In the genomic region with DNA sequence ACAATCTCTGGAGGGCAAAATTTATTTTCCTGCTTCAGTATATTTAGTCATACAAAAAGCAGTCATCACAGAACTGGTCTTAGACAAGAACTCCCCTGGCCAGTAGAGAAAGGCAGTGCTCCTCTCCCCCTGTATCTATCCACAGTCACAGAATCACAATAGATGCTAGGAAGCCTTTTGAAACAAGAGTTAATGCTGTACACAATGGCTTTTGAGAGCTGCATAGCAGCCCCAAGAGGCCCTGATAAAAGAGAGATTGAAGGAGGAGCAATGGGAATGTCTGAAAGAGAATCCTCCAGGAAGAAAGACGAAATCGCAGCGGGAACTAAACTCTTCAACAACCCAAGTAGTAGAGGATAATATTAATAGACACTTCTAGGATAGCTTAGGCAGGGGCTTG, we compare ENCODE assay signal across 24 cellular contexts.
"Had no signal": no experiment of that assay in that cellular context is flagged by ENCODE, and none has a peak within 500 bp of the region (broad histone marks: within the 10 kb centered on the region; RNA-seq: fewer than 3 reads in every experiment).

No MANE protein-coding gene starts in this region.

- DNase-seq: activated CD4-positive, alpha-beta T cell treated with anti-CD3 and anti-CD28 coated beads, Interleukin-2, amount 50 U/mL, for 1 hour; activated CD8-positive, alpha-beta T cell treated with anti-CD3 and anti-CD28 coated beads for 36 hours; activated gamma-delta T cell treated with Interleukin-2 at 50 U/mL for 16 hours; activated naive CD4-positive, alpha-beta T cell treated with anti-CD3 and anti-CD28 coated beads, Interleukin-2, amount 50 U/mL, for 16 hours; activated T-cell treated with anti-CD3 and anti-CD28 coated beads, Interleukin-2, amount 50 U/mL, for 4 hours; amygdala; caudate nucleus; effector CD8-positive, alpha-beta T cell; left lung; lower lobe of right lung; mesenchymal stem cell; naive thymus-derived CD8-positive, alpha-beta T cell; ovary; right lobe of liver; stimulated activated CD4-positive, alpha-beta T cell treated with anti-CD3 and anti-CD28 coated beads, Interleukin-12 subunit alpha, Interleukin-12 subunit beta, amount 100 ng/mL, for 4 hours; stimulated activated CD4-positive, alpha-beta T cell treated with anti-CD3 and anti-CD28 coated beads, Interleukin-4, amount 100 ng/mL, for 24 hours; T-helper 2 cell; uterus had no signal

- H3K4me1 Mint-ChIP-seq: activated T-helper 17 cell treated with anti-CD3 and anti-CD28 coated beads, Interleukin-2, amount 50 U/mL, for 72 hours; naive thymus-derived CD8-positive, alpha-beta T cell; stimulated activated effector memory CD8-positive, alpha-beta T cell treated with anti-CD3 and anti-CD28 coated beads, Interleukin-12 subunit alpha, Interleukin-12 subunit beta, amount 100 ng/mL, for 72 hours had no signal

- H3K9me3 ChIP-seq: left lung, lower lobe of right lung, ovary, right lobe of liver, thoracic aorta, uterus had no signal

- H3K4me1 ChIP-seq: left lung, lower lobe of right lung, right lobe of liver, uterus had no signal

- H3K36me3 ChIP-seq: left lung, lower lobe of right lung, ovary, right lobe of liver, thoracic aorta, uterus had no signal

- ATAC-seq: activated CD8-positive, alpha-beta T cell treated with anti-CD3 and anti-CD28 coated beads for 36 hours; activated T-cell treated with anti-CD3 and anti-CD28 coated beads, Interleukin-2, amount 50 U/mL, for 4 hours; activated T-helper 17 cell treated with anti-CD3 and anti-CD28 coated beads, Interleukin-2, amount 50 U/mL, for 72 hours; left lung; lower lobe of right lung; naive thymus-derived CD8-positive, alpha-beta T cell; right lobe of liver had no signal

- H3K27ac ChIP-seq: left lung, lower lobe of right lung, ovary, right lobe of liver, thoracic aorta, uterus had no signal

- H3K36me3 Mint-ChIP-seq: naive thymus-derived CD8-positive, alpha-beta T cell; stimulated activated effector memory CD8-positive, alpha-beta T cell treated with anti-CD3 and anti-CD28 coated beads, Interleukin-12 subunit alpha, Interleukin-12 subunit beta, amount 100 ng/mL, for 72 hours; type B pancreatic cell had no signal

- H3K4me3 ChIP-seq: left lung, lower lobe of right lung, ovary, right lobe of liver, thoracic aorta, uterus had no signal

- H3K27me3 Mint-ChIP-seq: activated T-helper 17 cell treated with anti-CD3 and anti-CD28 coated beads, Interleukin-2, amount 50 U/mL, for 72 hours; progenitor cell of endocrine pancreas; stimulated activated naive CD8-positive, alpha-beta T cell treated with anti-CD3 and anti-CD28 coated beads, Interleukin-15, Interleukin-2, amounts not matched to agents 100 ng/mL and 50 ng/mL, for 24 hours; type B pancreatic cell had no signal

- H3K4me3 Mint-ChIP-seq: activated CD8-positive, alpha-beta T cell treated with anti-CD3 and anti-CD28 coated beads for 36 hours; activated T-cell treated with anti-CD3 and anti-CD28 coated beads, Interleukin-2, amount 50 U/mL, for 4 hours; activated T-helper 17 cell treated with anti-CD3 and anti-CD28 coated beads, Interleukin-2, amount 50 U/mL, for 72 hours; naive thymus-derived CD8-positive, alpha-beta T cell; stimulated activated effector memory CD8-positive, alpha-beta T cell treated with anti-CD3 and anti-CD28 coated beads, Interleukin-12 subunit alpha, Interleukin-12 subunit beta, amount 100 ng/mL, for 72 hours; stimulated activated naive CD8-positive, alpha-beta T cell treated with anti-CD3 and anti-CD28 coated beads, Interleukin-15, Interleukin-2, amounts not matched to agents 100 ng/mL and 50 ng/mL, for 24 hours; type B pancreatic cell had no signal

- H3K27ac Mint-ChIP-seq: activated CD8-positive, alpha-beta T cell treated with anti-CD3 and anti-CD28 coated beads for 36 hours; activated T-helper 17 cell treated with anti-CD3 and anti-CD28 coated beads, Interleukin-2, amount 50 U/mL, for 72 hours; naive thymus-derived CD8-positive, alpha-beta T cell; progenitor cell of endocrine pancreas; stimulated activated effector memory CD8-positive, alpha-beta T cell treated with anti-CD3 and anti-CD28 coated beads, Interleukin-12 subunit alpha, Interleukin-12 subunit beta, amount 100 ng/mL, for 72 hours; stimulated activated naive CD8-positive, alpha-beta T cell treated with anti-CD3 and anti-CD28 coated beads, Interleukin-15, Interleukin-2, amounts not matched to agents 100 ng/mL and 50 ng/mL, for 24 hours; type B pancreatic cell had no signal

- H3K27me3 ChIP-seq: left lung, ovary, right lobe of liver, uterus had no signal

- H3K9me3 Mint-ChIP-seq: activated CD8-positive, alpha-beta T cell treated with anti-CD3 and anti-CD28 coated beads for 36 hours; activated T-cell treated with anti-CD3 and anti-CD28 coated beads, Interleukin-2, amount 50 U/mL, for 4 hours; activated T-helper 17 cell treated with anti-CD3 and anti-CD28 coated beads, Interleukin-2, amount 50 U/mL, for 72 hours; naive thymus-derived CD8-positive, alpha-beta T cell; stimulated activated effector memory CD8-positive, alpha-beta T cell treated with anti-CD3 and anti-CD28 coated beads, Interleukin-12 subunit alpha, Interleukin-12 subunit beta, amount 100 ng/mL, for 72 hours; stimulated activated naive CD8-positive, alpha-beta T cell treated with anti-CD3 and anti-CD28 coated beads, Interleukin-15, Interleukin-2, amounts not matched to agents 100 ng/mL and 50 ng/mL, for 24 hours; type B pancreatic cell had no signal
